1 cellular context compared by ENCODE assay signal in the genomic region with DNA sequence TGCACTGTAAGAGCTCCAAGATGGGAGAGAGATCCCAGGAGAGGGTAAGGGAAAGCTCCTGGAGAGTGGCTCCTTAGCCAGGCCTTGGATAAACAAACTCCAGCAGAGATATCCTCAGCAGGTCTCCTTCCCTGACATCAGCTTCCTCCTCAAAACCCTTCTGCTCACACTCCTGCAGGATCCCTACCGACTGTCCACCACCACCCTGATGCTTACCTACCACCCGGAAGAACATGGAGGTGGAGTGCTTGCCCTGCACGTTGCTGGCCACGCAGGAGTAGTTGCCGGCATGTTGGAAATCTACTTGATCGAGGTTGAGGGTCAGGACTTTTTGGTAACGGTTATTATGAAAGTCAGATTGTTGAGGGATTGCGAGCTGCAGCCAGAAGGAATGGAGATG.
TF ChIP-seq lines count a peak whose summit lies in the region.

No MANE protein-coding gene starts in this region.

TF ChIP-seq in SK-N-SH, 30 proteins besides CTCF, POLR2A, EP300 and RAD21 (continued from another document):
- no peak for TF ChIP-seq ZBTB33 (IDR thresholded peaks at IDR 0.05; ENCODE audit: borderline replicate concordance, low read depth)
- TF ChIP-seq REST (IDR thresholded peaks at IDR 0.05; ENCODE audit: low read depth, low read length), result no peak
- no peak for TF ChIP-seq TEAD4 (IDR thresholded peaks at IDR 0.05; ENCODE audit: borderline replicate concordance, insufficient read depth)
- no peak for TF ChIP-seq TAF1 (IDR thresholded peaks at IDR 0.05; ENCODE audit: borderline replicate concordance, low read depth, low read length)
